1 cellular context compared by ENCODE assay signal in genomic region chr1:147599362-147600118, GRCh38.
TF ChIP-seq lines count a peak whose summit lies in the region.

No MANE protein-coding gene starts in this region.

TF ChIP-seq in HepG2, 621 proteins besides CTCF, POLR2A, EP300 and RAD21 (continued from another document and continues in another):
- TF ChIP-seq ZNF280B (CRISPR knock-in tag; IDR thresholded peaks at IDR 0.05; ENCODE audit: borderline replicate concordance): no peak
- TF ChIP-seq ZNF446 (CRISPR knock-in tag; IDR thresholded peaks at IDR 0.05): 0 out of 2 replicates have a peak, but pooled peaks have one; percentile 21
- TF ChIP-seq HNF4G (IDR thresholded peaks at IDR 0.05; ENCODE audit: borderline replicate concordance, low read depth, low read length): no peak
- no peak for TF ChIP-seq HNF4G (CRISPR knock-in tag; IDR thresholded peaks at IDR 0.05; ENCODE audit: borderline replicate concordance, low read depth)
- no peak for TF ChIP-seq SAFB2 (CRISPR knock-in tag; IDR thresholded peaks at IDR 0.05; ENCODE audit: borderline replicate concordance, low read depth)
- peak; percentile 73 for TF ChIP-seq ZFX (CRISPR knock-in tag; IDR thresholded peaks at IDR 0.05; ENCODE audit: low read depth)
- peak; percentile 70; the same call in 1 of the 2 replicates for TF ChIP-seq ARID4A (CRISPR knock-in tag; IDR thresholded peaks at IDR 0.05; ENCODE audit: borderline replicate concordance)
- TF ChIP-seq ZNF414 (CRISPR knock-in tag; IDR thresholded peaks at IDR 0.05): no peak
- TF ChIP-seq FOXK2 (IDR thresholded peaks at IDR 0.05): no peak
- TF ChIP-seq ZFP36 (IDR thresholded peaks at IDR 0.05; ENCODE audit: borderline replicate concordance, low read depth, low read length, partially characterized antibody): no peak
- 0 out of 2 replicates have a peak, but pooled peaks have one; percentile 8 for TF ChIP-seq ZNF572 (CRISPR knock-in tag; IDR thresholded peaks at IDR 0.05)
- TF ChIP-seq ETV6 (CRISPR knock-in tag; conservative IDR thresholded peaks at IDR 0.05): no peak
- 0 out of 2 replicates have a peak, but pooled peaks have one; percentile 24 for TF ChIP-seq ZNF331 (CRISPR knock-in tag; IDR thresholded peaks at IDR 0.05)
- no peak for TF ChIP-seq ZNF121 (CRISPR knock-in tag; IDR thresholded peaks at IDR 0.05)
- no peak for TF ChIP-seq GZF1 (CRISPR knock-in tag; IDR thresholded peaks at IDR 0.05)
- no peak for TF ChIP-seq FOXK1 (CRISPR knock-in tag; IDR thresholded peaks at IDR 0.05; ENCODE audit: borderline replicate concordance, low read depth)
- TF ChIP-seq STAT5B (CRISPR knock-in tag; IDR thresholded peaks at IDR 0.05): no peak
- TF ChIP-seq ZNF263 (CRISPR knock-in tag; IDR thresholded peaks at IDR 0.05): no peak
- TF ChIP-seq ZNF180 (CRISPR knock-in tag; IDR thresholded peaks at IDR 0.05; ENCODE audit: borderline replicate concordance, low read depth): no peak
- TF ChIP-seq FOSL2 (CRISPR knock-in tag; IDR thresholded peaks at IDR 0.05): no peak
- TF ChIP-seq SYNCRIP (IDR thresholded peaks at IDR 0.05; ENCODE audit: insufficient read depth, low read depth, low read length): no peak
- no peak for TF ChIP-seq RAD51 (IDR thresholded peaks at IDR 0.05; ENCODE audit: borderline replicate concordance)
- TF ChIP-seq NFIB (CRISPR knock-in tag; IDR thresholded peaks at IDR 0.05; ENCODE audit: borderline replicate concordance): no peak
- peak in 1 of 2 experiments; percentile 16; a peak in 1 of 4 replicates for TF ChIP-seq KLF16 (CRISPR knock-in tag; IDR thresholded peaks at IDR 0.05)
- no peak for TF ChIP-seq MIXL1 (CRISPR knock-in tag; IDR thresholded peaks at IDR 0.05)
- peak; percentile 30 for TF ChIP-seq KDM2A (CRISPR knock-in tag; IDR thresholded peaks at IDR 0.05; ENCODE audit: borderline replicate concordance, low read depth)
- TF ChIP-seq IRX3 (CRISPR knock-in tag; IDR thresholded peaks at IDR 0.05; ENCODE audit: borderline replicate concordance, low read depth): no peak
- TF ChIP-seq PREB (CRISPR knock-in tag; IDR thresholded peaks at IDR 0.05): no peak
- peak; percentile 69; the same call in 1 of the 3 replicates for TF ChIP-seq MXI1 (IDR thresholded peaks at IDR 0.05; ENCODE audit: borderline replicate concordance, low read depth, low read length)
- TF ChIP-seq ZNF644 (CRISPR knock-in tag; IDR thresholded peaks at IDR 0.05; ENCODE audit: low read depth): no peak
- no peak for TF ChIP-seq GATAD1 (CRISPR knock-in tag; IDR thresholded peaks at IDR 0.05)
- TF ChIP-seq ZNF709 (CRISPR knock-in tag; IDR thresholded peaks at IDR 0.05): 0 out of 2 replicates have a peak, but pooled peaks have one; percentile 60
- no peak for TF ChIP-seq THAP8 (CRISPR knock-in tag; IDR thresholded peaks at IDR 0.05; ENCODE audit: borderline replicate concordance)
- no peak for TF ChIP-seq ZSCAN5A (CRISPR knock-in tag; IDR thresholded peaks at IDR 0.05; ENCODE audit: borderline replicate concordance)
- TF ChIP-seq TAF15 (IDR thresholded peaks at IDR 0.05; ENCODE audit: low read depth, low read length, poor library complexity, severe bottlenecking): peak; percentile 53
- no peak for TF ChIP-seq GFI1 (CRISPR knock-in tag; IDR thresholded peaks at IDR 0.05; ENCODE audit: borderline replicate concordance)
- TF ChIP-seq LCORL (IDR thresholded peaks at IDR 0.05): no peak
- no peak for TF ChIP-seq LCORL (CRISPR knock-in tag; IDR thresholded peaks at IDR 0.05)
- no peak for TF ChIP-seq ZNF879 (CRISPR knock-in tag; IDR thresholded peaks at IDR 0.05)
- TF ChIP-seq ZNF574 (CRISPR knock-in tag; IDR thresholded peaks at IDR 0.05): peak; percentile 35; the same call in 1 of the 2 replicates
- TF ChIP-seq KDM5B (CRISPR knock-in tag; IDR thresholded peaks at IDR 0.05; ENCODE audit: borderline replicate concordance): no peak; the same call in 1 of the 2 replicates
- no peak for TF ChIP-seq ZNF598 (CRISPR knock-in tag; IDR thresholded peaks at IDR 0.05; ENCODE audit: borderline replicate concordance)
- TF ChIP-seq ZNF143 (CRISPR knock-in tag; IDR thresholded peaks at IDR 0.05): no peak
- no peak for TF ChIP-seq KLF15 (CRISPR knock-in tag; IDR thresholded peaks at IDR 0.05; ENCODE audit: borderline replicate concordance)
- TF ChIP-seq RORA (CRISPR knock-in tag; IDR thresholded peaks at IDR 0.05): no peak
- TF ChIP-seq SRSF4 (IDR thresholded peaks at IDR 0.05; ENCODE audit: low read depth, low read length, poor library complexity, severe bottlenecking): no peak
- no peak for TF ChIP-seq ZNF256 (CRISPR knock-in tag; conservative IDR thresholded peaks at IDR 0.05)
- TF ChIP-seq SMARCC2 (IDR thresholded peaks at IDR 0.05): no peak
- no peak for TF ChIP-seq TBX3 (IDR thresholded peaks at IDR 0.05; ENCODE audit: borderline replicate concordance)
- TF ChIP-seq BRD4 (CRISPR knock-in tag; IDR thresholded peaks at IDR 0.05): no peak
- no peak for TF ChIP-seq ZNF577 (CRISPR knock-in tag; IDR thresholded peaks at IDR 0.05; ENCODE audit: borderline replicate concordance, low read depth)
- TF ChIP-seq ZBTB42 (CRISPR knock-in tag; IDR thresholded peaks at IDR 0.05): no peak
- no peak for TF ChIP-seq JUNB (CRISPR knock-in tag; IDR thresholded peaks at IDR 0.05; ENCODE audit: borderline replicate concordance)
- TF ChIP-seq SIN3A (IDR thresholded peaks at IDR 0.05; ENCODE audit: borderline replicate concordance, low read depth, low read length): no peak
- no peak for TF ChIP-seq NFE2L1 (CRISPR knock-in tag; IDR thresholded peaks at IDR 0.05; ENCODE audit: borderline replicate concordance)
- TF ChIP-seq ZNF563 (CRISPR knock-in tag; IDR thresholded peaks at IDR 0.05): peak; percentile 54; the same call in 1 of the 2 replicates
- no peak for TF ChIP-seq ONECUT2 (CRISPR knock-in tag; IDR thresholded peaks at IDR 0.05)
